In the genomic region with DNA sequence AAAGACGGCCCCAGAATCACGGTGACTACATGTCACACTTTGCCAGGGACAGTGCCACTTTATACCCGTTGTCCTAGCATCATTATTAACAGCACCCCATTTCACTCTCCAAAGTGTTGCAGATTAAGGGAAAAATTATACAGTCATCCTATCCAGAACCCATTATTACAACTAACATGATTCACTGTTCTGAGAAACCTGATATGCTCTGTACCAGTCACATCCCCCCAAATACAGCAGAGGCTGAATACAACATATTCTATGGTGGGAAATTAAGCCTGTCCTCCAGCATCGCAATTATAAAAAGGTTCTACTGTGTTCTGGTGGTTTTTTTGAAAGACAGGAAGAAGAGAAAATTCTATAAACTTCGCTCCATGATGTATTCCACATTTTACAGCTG, we compare ENCODE assay signal across 22 cellular contexts.
DNase-seq lines count a peak whose midpoint lies in the region; ATAC-seq and TF ChIP-seq lines count a peak whose summit lies in the region.
"Had no signal": no experiment of that assay in that cellular context is flagged by ENCODE, and none has a peak within 500 bp of the region (broad histone marks: within the 10 kb centered on the region; RNA-seq: fewer than 3 reads in every experiment).

No MANE protein-coding gene starts in this region.

- H3K9ac ChIP-seq in SK-N-SH = no peak overlapping the region

- TF ChIP-seq CTCF in SK-N-SH (IDR thresholded peaks at IDR 0.05) = no peak

- DNase-seq in NCI-H1417 (lab: John Stamatoyannopoulos, UW) (peak in 2 of 3 experiments; percentile 26 to 65), NCI-H1417 treated with DMSO at 0.1 percent for 48 hours (lab: John Stamatoyannopoulos, UW) (no peak), SK-N-SH (no peak), kidney glomerular epithelial cell (lab: John Stamatoyannopoulos, UW) (peak; percentile 16), NCI-H1694 (lab: John Stamatoyannopoulos, UW) (no peak)
- DNase-seq in stimulated activated effector memory CD8-positive, alpha-beta T cell treated with anti-CD3 and anti-CD28 coated beads, Interleukin-12 subunit alpha, Interleukin-12 subunit beta, amount 100 ng/mL, for 72 hours (ENCODE audit: low spot score in 2 of 2) = no peak
- no peak for DNase-seq in activated naive CD4-positive, alpha-beta T cell treated with Interleukin-2 at 50 U/mL for 16 hours
- DNase-seq: 8988T; activated CD4-positive, alpha-beta T cell treated with anti-CD3 and anti-CD28 coated beads for 36 hours; activated CD8-positive, alpha-beta memory T cell treated with anti-CD3 and anti-CD28 coated beads, Interleukin-2, amount 10 ng/mL, durations not matched to agents 7 days and 5 days; activated effector memory CD4-positive, alpha-beta T cell treated with Interleukin-2 at 50 U/mL for 16 hours; amniotic stem cell; DMS153; foreskin keratinocyte; NCI-H1694 treated with DMSO at 0.1 percent for 48 hours; NCI-H510A; pancreas; tibial artery had no signal

- peaks cover 7 to 14% of the 10 kb centered on the region in 2 experiments; a peak in 2 of 4 replicates for H3K4me1 ChIP-seq in SK-N-SH (ENCODE audit: control insufficient read depth in 1 of 2, insufficient read depth in 2 of 2, low read depth in 1 of 2, low read length in 1 of 2)
- H3K4me1 ChIP-seq: foreskin keratinocyte had no signal

- H3K4me3 ChIP-seq in SK-N-SH (ENCODE audit: low read depth in 2 of 2, low read length in 1 of 2) = no peak overlapping the region
- H3K4me3 ChIP-seq: pancreas, SJSA1, tibial artery had no signal

- CTCF ChIA-PET in SK-N-SH (lab: Yijun Ruan, JAX) = interaction anchor here (2.7 to 5.4 kb wide), 4 partner anchors 23 to 833 kb away, joined by 24 to 51 read pairs (median 36); partner anchors contain the start of gene HOXA11

- peak overlapping the region; percentile 2; the same call in 1 of the 2 replicates for H3K4me2 ChIP-seq in SK-N-SH

- H4K20me1 ChIP-seq in SK-N-SH (ENCODE audit: insufficient read depth) = no peaks in the 10 kb centered on the region

- no peak overlapping the region for H3K4me3 Mint-ChIP-seq in stimulated activated effector memory CD8-positive, alpha-beta T cell treated with anti-CD3 and anti-CD28 coated beads, Interleukin-12 subunit alpha, Interleukin-12 subunit beta, amount 100 ng/mL, for 72 hours
- H3K4me3 Mint-ChIP-seq: activated CD4-positive, alpha-beta T cell treated with anti-CD3 and anti-CD28 coated beads for 36 hours; activated CD8-positive, alpha-beta memory T cell treated with anti-CD3 and anti-CD28 coated beads, Interleukin-2, amount 10 ng/mL, durations not matched to agents 7 days and 5 days had no signal

- no peak overlapping the region for H2AFZ ChIP-seq in SK-N-SH (ENCODE audit: low read depth)

- peaks cover 10% of the 10 kb centered on the region for H3F3A ChIP-seq in SK-N-SH (replicated peaks; ENCODE audit: insufficient read depth)

- POLR2A ChIA-PET in SK-N-SH (lab: Yijun Ruan, JAX) = no interaction called here

- H3K9me3 ChIP-seq in SK-N-SH = no peaks in the 10 kb centered on the region
- H3K9me3 ChIP-seq: pancreas, SJSA1, tibial artery had no signal

- H3K36me3 Mint-ChIP-seq in stimulated activated effector memory CD8-positive, alpha-beta T cell treated with anti-CD3 and anti-CD28 coated beads, Interleukin-12 subunit alpha, Interleukin-12 subunit beta, amount 100 ng/mL, for 72 hours = peaks cover 5% of the 10 kb centered on the region

- H3K79me2 ChIP-seq in SK-N-SH (ENCODE audit: insufficient read depth) = no peaks in the 10 kb centered on the region

- no peaks in the 10 kb centered on the region for H3K36me3 ChIP-seq in SK-N-SH (replicated peaks in 1 of 2; ENCODE audit: control insufficient read depth in 1 of 2, insufficient read depth in 2 of 2, low read length in 1 of 2)
- H3K36me3 ChIP-seq: pancreas, SJSA1, tibial artery had no signal

- ATAC-seq in stimulated activated effector memory CD8-positive, alpha-beta T cell treated with anti-CD3 and anti-CD28 coated beads, Interleukin-12 subunit alpha, Interleukin-12 subunit beta, amount 100 ng/mL, for 72 hours = peak; percentile 67
- ATAC-seq in GM21381 (IDR thresholded peaks at IDR 0.05; ENCODE audit: unreplicated experiment) = no peak
- ATAC-seq: activated CD4-positive, alpha-beta T cell treated with anti-CD3 and anti-CD28 coated beads for 36 hours; activated CD8-positive, alpha-beta memory T cell treated with anti-CD3 and anti-CD28 coated beads, Interleukin-2, amount 10 ng/mL, durations not matched to agents 7 days and 5 days; foreskin keratinocyte; HCT116; left lobe of liver; pancreas had no signal

- peaks cover 39% of the 10 kb centered on the region for H3K4me1 Mint-ChIP-seq in stimulated activated effector memory CD8-positive, alpha-beta T cell treated with anti-CD3 and anti-CD28 coated beads, Interleukin-12 subunit alpha, Interleukin-12 subunit beta, amount 100 ng/mL, for 72 hours
- H3K4me1 Mint-ChIP-seq: activated CD4-positive, alpha-beta T cell treated with anti-CD3 and anti-CD28 coated beads for 36 hours had no signal

- WGBS in SK-N-SH (ENCODE audit: low lambda C conversion rate) = 86% methylated on average over 5 of the region's 5 CpGs

- no peak for TF ChIP-seq RAD21 in SK-N-SH (IDR thresholded peaks at IDR 0.05; ENCODE audit: low read length)

- H3K27ac Mint-ChIP-seq in stimulated activated effector memory CD8-positive, alpha-beta T cell treated with anti-CD3 and anti-CD28 coated beads, Interleukin-12 subunit alpha, Interleukin-12 subunit beta, amount 100 ng/mL, for 72 hours = peak overlapping the region; percentile 4
- H3K27ac Mint-ChIP-seq: activated CD4-positive, alpha-beta T cell treated with anti-CD3 and anti-CD28 coated beads for 36 hours; activated CD8-positive, alpha-beta memory T cell treated with anti-CD3 and anti-CD28 coated beads, Interleukin-2, amount 10 ng/mL, durations not matched to agents 7 days and 5 days had no signal

- TF ChIP-seq EP300 in SK-N-SH (IDR thresholded peaks at IDR 0.05; ENCODE audit: borderline replicate concordance in 1 of 2, low read depth in 1 of 2, low read length in 1 of 2) = no peak

- no peaks in the 10 kb centered on the region for H3K27me3 ChIP-seq in SK-N-SH (ENCODE audit: insufficient read depth)
- H3K27me3 ChIP-seq: foreskin keratinocyte, pancreas, SJSA1, tibial artery had no signal

- no peaks in the 10 kb centered on the region for H3K9me3 Mint-ChIP-seq in stimulated activated effector memory CD8-positive, alpha-beta T cell treated with anti-CD3 and anti-CD28 coated beads, Interleukin-12 subunit alpha, Interleukin-12 subunit beta, amount 100 ng/mL, for 72 hours

- no peaks in the 10 kb centered on the region for H3K9me2 ChIP-seq in SK-N-SH

- H3K27ac ChIP-seq in SK-N-SH (ENCODE audit: low read depth in 2 of 2, low read length in 1 of 2) = 0 out of 4 replicates have a peak overlapping the region, but pooled peaks of 1 of the 2 experiments have one; percentile 12
- H3K27ac ChIP-seq: foreskin keratinocyte, pancreas, SJSA1, tibial artery had no signal

TF ChIP-seq in SK-N-SH, 30 proteins besides CTCF, POLR2A, EP300 and RAD21:
- TF ChIP-seq JUND (IDR thresholded peaks at IDR 0.05) (peak; percentile 45; the same call in 1 of the 2 replicates), TCF12 (IDR thresholded peaks at IDR 0.05) (peak; percentile 30; the same call in 1 of the 2 replicates), FOSL2 (IDR thresholded peaks at IDR 0.05; ENCODE audit: borderline replicate concordance, low read depth) (peak; percentile 66; the same call in 1 of the 2 replicates), CHD2 (IDR thresholded peaks at IDR 0.05; ENCODE audit: low read length, partially characterized antibody) (no peak)

Comparison
In these comparisons a context has a peak if more than half of its experiments do, and no peak if none do; other contexts are left out.
1. DNase-seq: peak in NCI-H1417 (2 of 3) and kidney glomerular epithelial cell (single experiment); none in NCI-H1417 treated with DMSO at 0.1 percent for 48 hours (single experiment), SK-N-SH (single experiment), stimulated activated effector memory CD8-positive, alpha-beta T cell treated with anti-CD3 and anti-CD28 coated beads, Interleukin-12 subunit alpha, Interleukin-12 subunit beta, amount 100 ng/mL, for 72 hours (0 of 2), activated naive CD4-positive, alpha-beta T cell treated with Interleukin-2 at 50 U/mL for 16 hours (single experiment) and NCI-H1694 (single experiment).